Comparison of ENCODE assay signal across 8 cellular contexts in the genomic region with DNA sequence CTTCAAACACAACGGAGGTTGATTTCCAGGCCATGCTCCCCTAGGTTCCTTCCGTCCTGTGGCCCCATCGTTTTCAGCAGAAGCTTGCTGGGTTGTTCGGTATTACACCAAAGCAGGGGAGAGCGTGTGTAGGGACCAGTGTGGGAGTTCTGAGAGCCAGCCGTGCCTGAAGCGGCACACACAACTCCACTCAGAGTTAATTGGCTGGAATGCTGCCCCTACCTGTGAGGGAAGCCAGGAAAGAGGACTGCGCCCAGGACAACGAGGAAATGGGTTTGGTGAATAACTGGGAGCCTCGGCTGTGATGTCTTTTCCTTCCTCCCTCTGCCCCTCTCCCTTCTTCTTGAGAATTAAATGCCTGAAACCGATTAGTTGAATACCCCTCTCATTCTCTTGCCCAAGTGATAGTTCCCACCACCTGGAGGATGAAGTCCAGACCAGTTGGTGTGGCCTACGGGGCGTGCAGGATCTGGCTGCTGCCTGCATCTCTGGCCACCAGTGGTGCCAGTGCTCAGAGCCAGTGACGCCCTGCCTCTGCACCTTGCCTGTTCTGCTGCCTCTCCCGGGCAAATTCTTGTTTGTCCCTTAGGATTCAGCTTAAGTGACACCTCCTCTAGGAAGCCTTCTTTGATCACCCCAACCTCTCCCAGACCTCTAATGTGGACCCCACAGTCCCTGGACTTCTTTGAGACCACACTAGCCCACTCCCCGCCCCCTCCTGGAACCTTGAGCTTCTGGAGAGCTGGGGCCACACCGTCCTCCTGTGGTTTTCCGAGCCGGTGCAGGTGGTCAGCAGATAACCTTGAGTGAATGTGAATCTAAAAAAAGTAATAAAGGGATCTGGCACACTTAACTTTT. TPM values are rescaled to one million over a fixed set of nuclear protein-coding genes. Genes with fewer than 3 reads are reported as not detected.
DNase-seq lines count a peak whose midpoint lies in the region; TF ChIP-seq lines count a peak whose summit lies in the region.

No MANE protein-coding gene starts in this region.

- H3K4me1 ChIP-seq in Caco-2 = peaks cover 55% of the 10 kb centered on the region
- H3K4me1 ChIP-seq in SJSA1 (replicated peaks) = peaks cover 30% of the 10 kb centered on the region
- H3K4me1 ChIP-seq in esophagus muscularis mucosa = peaks cover 21 to 45% (median 33%) of the 10 kb centered on the region in 4 donors

- H3K36me3 Mint-ChIP-seq in Caco-2 (ENCODE audit: insufficient read depth, unreplicated experiment) = peaks cover 12% of the 10 kb centered on the region

- WGBS in esophagus muscularis mucosa = 82% methylated on average over 19 of the region's 19 CpGs

- H3K4me1 Mint-ChIP-seq in Caco-2 (ENCODE audit: low read depth, unreplicated experiment) = peaks cover 40% of the 10 kb centered on the region

- H3K27me3 ChIP-seq in Caco-2 (replicated peaks; ENCODE audit: control insufficient read depth, insufficient read depth, low read length) (no peaks in the 10 kb centered on the region), SJSA1 (replicated peaks) (no peaks in the 10 kb centered on the region), esophagus muscularis mucosa (no peaks in the 10 kb centered on the region)

- peak overlapping the region; percentile 88 for H3K27ac Mint-ChIP-seq in Caco-2 (ENCODE audit: unreplicated experiment)

- TF ChIP-seq CTCF in Caco-2 (IDR thresholded peaks at IDR 0.05; ENCODE audit: insufficient read depth in 1 of 2, low read depth in 1 of 2, low read length in 1 of 2, severe bottlenecking in 1 of 2, unreplicated experiment in 1 of 2) = no peak
- no peak for TF ChIP-seq CTCF in esophagus muscularis mucosa (IDR thresholded peaks at IDR 0.05)

- H3K27ac ChIP-seq in SJSA1 = peak overlapping the region; percentile 90
- H3K27ac ChIP-seq in esophagus muscularis mucosa (replicated peaks in 1 of 4) = peak overlapping the region; percentile 44 to 72 (median 68)

- no peak for TF ChIP-seq EP300 in esophagus muscularis mucosa (IDR thresholded peaks at IDR 0.05)

- BruUV-seq in Caco-2 (replicated peaks; lab: Mats Ljungman, UMichigan) = TSS peak; percentile 47

- POLR2A ChIA-PET in Caco-2 (lab: Charles Lee) = no interaction called here

- H3K36me3 ChIP-seq in Caco-2 (ENCODE audit: control insufficient read depth, insufficient read depth, low read length) = no peaks in the 10 kb centered on the region; the same call in none of the 2 replicates
- no peaks in the 10 kb centered on the region for H3K36me3 ChIP-seq in SJSA1
- peaks cover 0 to 12% (median 0%) of the 10 kb centered on the region in 4 donors for H3K36me3 ChIP-seq in esophagus muscularis mucosa

- no peak overlapping the region for H3K4me3 Mint-ChIP-seq in Caco-2 (ENCODE audit: unreplicated experiment)

- no peak for TF ChIP-seq POLR2A in esophagus muscularis mucosa (IDR thresholded peaks at IDR 0.05; ENCODE audit: low read depth)

- DNase-seq in Caco-2 = no peak
- DNase-seq in SJSA1 (ENCODE audit: low read depth in 1 of 2, low spot score in 2 of 2) = peak in 1 of 2 experiments; percentile 11
- DNase-seq in esophagus muscularis mucosa (ENCODE audit: extremely low spot score) = no peak
- DNase-seq in posterior vena cava (ENCODE audit: low spot score) = peak; percentile 43
- no peak for DNase-seq in NOMO-1 treated with dmso at 0.1 percent for 144 hours (lab: John Stamatoyannopoulos, UW; ENCODE audit: unreplicated experiment)
- no peak for DNase-seq in cerebellar nuclear complex (lab: John Stamatoyannopoulos, UW)
- no peak for DNase-seq in NCI-H2107 treated with DMSO at 0.1 percent for 48 hours (lab: John Stamatoyannopoulos, UW; ENCODE audit: unreplicated experiment)
- DNase-seq in nucleus accumbens (lab: John Stamatoyannopoulos, UW) = no peak

- H3K27me3 Mint-ChIP-seq in Caco-2 (ENCODE audit: insufficient read depth, unreplicated experiment) = no peaks in the 10 kb centered on the region

- H3K9me3 Mint-ChIP-seq in Caco-2 (ENCODE audit: unreplicated experiment) = no peaks in the 10 kb centered on the region

- CTCF ChIA-PET in Caco-2 (lab: Charles Lee) = interaction anchor here (0.6 to 1.2 kb wide), 2 partner anchors 12 to 1533 kb away, joined by 3 read pairs; no protein-coding TSS in a partner anchor

- intact Hi-C loops in Caco-2 (cut with micrococcal nuclease; ENCODE audit: unreplicated experiment) = no loop called here
- intact Hi-C loops in esophagus muscularis mucosa (cut with DNase I) = no loop called here
- intact Hi-C loops in posterior vena cava (cut with DNase I) = no loop called here

- H3K9me3 ChIP-seq in Caco-2 (no peaks in the 10 kb centered on the region), SJSA1 (replicated peaks) (no peaks in the 10 kb centered on the region), esophagus muscularis mucosa (no peaks in the 10 kb centered on the region)

- no peak overlapping the region for H3K4me3 ChIP-seq in Caco-2 (ENCODE audit: low read depth, low read length)
- H3K4me3 ChIP-seq in SJSA1 = no peak overlapping the region
- no peak overlapping the region for H3K4me3 ChIP-seq in esophagus muscularis mucosa

RNA-seq across cellular contexts. Expression of gene TBC1D14, which starts 33.6 kb away (rescaled TPM):
- total RNA-seq in Caco-2 (2022) (54.0 and 57.6 TPM in 2 replicates), esophagus muscularis mucosa (10 to 100 TPM; 37.0 to 49.4 (median 44.2) TPM), posterior vena cava (10 to 100 TPM; 30.5 to 42.6 TPM)
- 16.7 and 22.1 TPM in 2 replicates for total RNA-seq in SJSA1 (2014; rRNA removed; shearing (Covaris generic))
